Comparison of ENCODE assay signal across 8 cellular contexts in the genomic region with DNA sequence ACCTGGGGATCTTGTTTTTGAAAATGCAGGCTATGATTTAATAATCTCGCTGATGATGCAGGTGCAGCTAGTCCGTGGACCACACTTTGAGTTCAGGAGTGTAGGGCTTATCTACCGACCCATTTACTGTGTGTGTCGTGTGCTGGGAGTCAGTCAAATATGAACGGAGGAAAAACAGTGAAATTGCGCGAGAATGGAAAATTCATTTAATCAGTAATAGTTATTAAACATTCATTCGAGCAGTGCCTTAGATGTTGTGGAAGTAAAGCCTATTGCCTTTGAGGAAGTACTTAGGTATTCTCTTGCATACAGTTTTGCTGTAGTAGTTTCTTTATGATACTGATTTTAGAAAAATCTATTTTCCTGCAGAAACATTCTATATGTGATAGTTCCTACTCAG. TPM values are rescaled to one million over a fixed set of nuclear protein-coding genes. Genes with fewer than 3 reads are reported as not detected.
DNase-seq lines count a peak whose midpoint lies in the region; ATAC-seq and TF ChIP-seq lines count a peak whose summit lies in the region.

No MANE protein-coding gene starts in this region.

- CTCF ChIA-PET in SK-N-SH (lab: Yijun Ruan, JAX) (interaction anchor here (1.7 kb wide), 1 partner anchor 44 kb away, joined by 5 read pairs; no protein-coding TSS in a partner anchor), WTC11 (lab: Charles Lee) (interaction anchor here (0.6 to 1.9 kb wide), 2 partner anchors 18 to 55 kb away, joined by 3 to 5 read pairs; no protein-coding TSS in a partner anchor)

- peak overlapping the region; percentile 65 for H3K27ac Mint-ChIP-seq in WTC11

- H3K27me3 Mint-ChIP-seq in WTC11 (ENCODE audit: low read depth) = no peaks in the 10 kb centered on the region

- peaks cover 6% of the 10 kb centered on the region for H3K9me3 Mint-ChIP-seq in WTC11

- TF ChIP-seq CTCF in SK-N-SH (IDR thresholded peaks at IDR 0.05) (no peak), WTC11 (IDR thresholded peaks at IDR 0.05) (no peak)

- peaks cover 37% of the 10 kb centered on the region for H4K20me1 ChIP-seq in SK-N-SH (ENCODE audit: insufficient read depth)

- no peaks in the 10 kb centered on the region for H3K9me3 ChIP-seq in SK-N-SH
- H3K9me3 ChIP-seq in iPS-15b (ENCODE audit: control insufficient read depth, insufficient read depth, low read length) = no peaks in the 10 kb centered on the region
- no peaks in the 10 kb centered on the region for H3K9me3 ChIP-seq in stomach smooth muscle (ENCODE audit: control insufficient read depth in 2 of 2, low read length in 2 of 2)

- H3K4me2 ChIP-seq in SK-N-SH = peak overlapping the region; percentile 76

- H3K9me2 ChIP-seq in SK-N-SH = no peaks in the 10 kb centered on the region

- H3K27ac ChIP-seq in SK-N-SH (ENCODE audit: low read depth in 2 of 2, low read length in 1 of 2) (peak overlapping the region in 1 of 2 experiments; percentile 88; a peak in 2 of 4 replicates), stomach smooth muscle (ENCODE audit: low read length) (peak overlapping the region; percentile 90)

- WGBS in SK-N-SH (ENCODE audit: low lambda C conversion rate) = 2% methylated on average over 8 of the region's 8 CpGs

- H3K36me3 ChIP-seq in SK-N-SH (replicated peaks in 1 of 2; ENCODE audit: control insufficient read depth in 1 of 2, insufficient read depth in 2 of 2, low read length in 1 of 2) (peaks cover 0 to 8% of the 10 kb centered on the region in 2 experiments), iPS-15b (ENCODE audit: control insufficient read depth, insufficient read depth, low read length) (no peaks in the 10 kb centered on the region), stomach smooth muscle (ENCODE audit: control insufficient read depth in 2 of 2, insufficient read depth in 2 of 2, low read length in 2 of 2) (no peaks in the 10 kb centered on the region)

- no peak for TF ChIP-seq EP300 in SK-N-SH (IDR thresholded peaks at IDR 0.05; ENCODE audit: borderline replicate concordance in 1 of 2, low read depth in 1 of 2, low read length in 1 of 2)

- POLR2A ChIA-PET in SK-N-SH (lab: Yijun Ruan, JAX) (interaction anchor here (0.5 kb wide), 1 partner anchor 173 kb away, joined by 7 read pairs; no protein-coding TSS in a partner anchor), WTC11 (lab: Charles Lee) (no interaction called here)

- TF ChIP-seq RAD21 in SK-N-SH (IDR thresholded peaks at IDR 0.05; ENCODE audit: low read length) = no peak

- peak overlapping the region; percentile 84 for H2AFZ ChIP-seq in SK-N-SH (ENCODE audit: low read depth)

- peaks cover 6% of the 10 kb centered on the region; the same call in 1 of the 2 replicates for H3K36me3 Mint-ChIP-seq in WTC11

- no peak for ATAC-seq in SK-N-SH treated with all-trans-retinoic acid at 6 μM for 48 hours
- no peak for ATAC-seq in WTC11
- ATAC-seq in GM21825 (IDR thresholded peaks at IDR 0.05; ENCODE audit: unreplicated experiment) = no peak
- ATAC-seq in HG03342 (IDR thresholded peaks at IDR 0.05; ENCODE audit: unreplicated experiment) = no peak

- peaks cover 17 to 24% of the 10 kb centered on the region in 2 experiments; a peak in 3 of 4 replicates for H3K4me1 ChIP-seq in SK-N-SH (ENCODE audit: control insufficient read depth in 1 of 2, insufficient read depth in 2 of 2, low read depth in 1 of 2, low read length in 1 of 2)
- H3K4me1 ChIP-seq in iPS-15b (ENCODE audit: control insufficient read depth, insufficient read depth, low read length) = peaks cover 11% of the 10 kb centered on the region
- H3K4me1 ChIP-seq in stomach smooth muscle (ENCODE audit: control insufficient read depth, insufficient read depth, low read length) = peaks cover 13% of the 10 kb centered on the region

- peaks cover 24% of the 10 kb centered on the region for H3F3A ChIP-seq in SK-N-SH (replicated peaks; ENCODE audit: insufficient read depth)

- peaks cover 73% of the 10 kb centered on the region for H3K79me2 ChIP-seq in SK-N-SH (ENCODE audit: insufficient read depth)

- H3K4me3 ChIP-seq in SK-N-SH (ENCODE audit: low read depth in 2 of 2, low read length in 1 of 2) (peak overlapping the region; percentile 99 to 100), iPS-15b (ENCODE audit: low read depth, low read length) (peak overlapping the region; percentile 97), stomach smooth muscle (ENCODE audit: low read length in 2 of 2) (peak overlapping the region; percentile 98 to 100)

- no peaks in the 10 kb centered on the region for H3K27me3 ChIP-seq in SK-N-SH (ENCODE audit: insufficient read depth)
- no peaks in the 10 kb centered on the region for H3K27me3 ChIP-seq in iPS-15b (ENCODE audit: control insufficient read depth, insufficient read depth, low read length)
- no peaks in the 10 kb centered on the region for H3K27me3 ChIP-seq in stomach smooth muscle (ENCODE audit: control insufficient read depth in 1 of 2, insufficient read depth in 2 of 2, low read length in 2 of 2)

- H3K9ac ChIP-seq in SK-N-SH (peak overlapping the region; percentile 75), iPS-15b (ENCODE audit: low read depth, low read length) (peak overlapping the region; percentile 89), stomach smooth muscle (ENCODE audit: low read length in 2 of 2) (peak overlapping the region; percentile 96 to 97)

- H3K4me1 Mint-ChIP-seq in WTC11 = peaks cover 63% of the 10 kb centered on the region

- DNase-seq in SK-N-SH (no peak), WTC11 (ENCODE audit: low spot score) (no peak), mesenteric fat pad (ENCODE audit: low spot score) (no peak)

- H3K4me3 Mint-ChIP-seq in WTC11 = peak overlapping the region; percentile 96

TF ChIP-seq in SK-N-SH, 30 proteins besides CTCF, POLR2A, EP300 and RAD21 (continues in another document):
- TF ChIP-seq GATA2 (CRISPR knock-in tag; IDR thresholded peaks at IDR 0.05) = no peak
- no peak for TF ChIP-seq FOXJ3 (CRISPR knock-in tag; IDR thresholded peaks at IDR 0.05)
- TF ChIP-seq, protein P1, sequence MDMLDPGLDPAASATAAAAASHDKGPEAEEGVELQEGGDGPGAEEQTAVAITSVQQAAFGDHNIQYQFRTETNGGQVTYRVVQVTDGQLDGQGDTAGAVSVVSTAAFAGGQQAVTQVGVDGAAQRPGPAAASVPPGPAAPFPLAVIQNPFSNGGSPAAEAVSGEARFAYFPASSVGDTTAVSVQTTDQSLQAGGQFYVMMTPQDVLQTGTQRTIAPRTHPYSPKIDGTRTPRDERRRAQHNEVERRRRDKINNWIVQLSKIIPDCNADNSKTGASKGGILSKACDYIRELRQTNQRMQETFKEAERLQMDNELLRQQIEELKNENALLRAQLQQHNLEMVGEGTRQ (IDR thresholded peaks at IDR 0.05; ENCODE audit: borderline replicate concordance, low read depth, low read length) = no peak
- no peak for TF ChIP-seq GABPA (IDR thresholded peaks at IDR 0.05; ENCODE audit: low read depth)
- TF ChIP-seq, protein P2, sequence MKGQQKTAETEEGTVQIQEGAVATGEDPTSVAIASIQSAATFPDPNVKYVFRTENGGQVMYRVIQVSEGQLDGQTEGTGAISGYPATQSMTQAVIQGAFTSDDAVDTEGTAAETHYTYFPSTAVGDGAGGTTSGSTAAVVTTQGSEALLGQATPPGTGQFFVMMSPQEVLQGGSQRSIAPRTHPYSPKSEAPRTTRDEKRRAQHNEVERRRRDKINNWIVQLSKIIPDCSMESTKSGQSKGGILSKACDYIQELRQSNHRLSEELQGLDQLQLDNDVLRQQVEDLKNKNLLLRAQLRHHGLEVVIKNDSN (IDR thresholded peaks at IDR 0.05; ENCODE audit: borderline replicate concordance, low read depth) = no peak

TF ChIP-seq in SK-N-SH treated with all-trans-retinoic acid at 6 μM for 48 hours, 23 proteins besides CTCF, POLR2A, EP300 and RAD21 (continues in another document):
- TF ChIP-seq, protein P3, sequence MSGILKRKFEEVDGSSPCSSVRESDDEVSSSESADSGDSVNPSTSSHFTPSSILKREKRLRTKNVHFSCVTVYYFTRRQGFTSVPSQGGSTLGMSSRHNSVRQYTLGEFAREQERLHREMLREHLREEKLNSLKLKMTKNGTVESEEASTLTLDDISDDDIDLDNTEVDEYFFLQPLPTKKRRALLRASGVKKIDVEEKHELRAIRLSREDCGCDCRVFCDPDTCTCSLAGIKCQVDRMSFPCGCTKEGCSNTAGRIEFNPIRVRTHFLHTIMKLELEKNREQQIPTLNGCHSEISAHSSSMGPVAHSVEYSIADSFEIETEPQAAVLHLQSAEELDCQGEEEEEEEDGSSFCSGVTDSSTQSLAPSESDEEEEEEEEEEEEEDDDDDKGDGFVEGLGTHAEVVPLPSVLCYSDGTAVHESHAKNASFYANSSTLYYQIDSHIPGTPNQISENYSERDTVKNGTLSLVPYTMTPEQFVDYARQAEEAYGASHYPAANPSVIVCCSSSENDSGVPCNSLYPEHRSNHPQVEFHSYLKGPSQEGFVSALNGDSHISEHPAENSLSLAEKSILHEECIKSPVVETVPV (CRISPR knock-in tag; IDR thresholded peaks at IDR 0.05) = no peak
- TF ChIP-seq ZFP30 (CRISPR knock-in tag; IDR thresholded peaks at IDR 0.05) (no peak), ISL1 (CRISPR knock-in tag; IDR thresholded peaks at IDR 0.05) (no peak), BACH2 (CRISPR knock-in tag; IDR thresholded peaks at IDR 0.05; ENCODE audit: borderline replicate concordance) (no peak), CSDC2 (CRISPR knock-in tag; IDR thresholded peaks at IDR 0.05) (no peak), ZC3H10 (CRISPR knock-in tag; IDR thresholded peaks at IDR 0.05) (no peak)

TF ChIP-seq in WTC11, 78 proteins besides CTCF, POLR2A, EP300 and RAD21 (continues in another document):
- no peak for TF ChIP-seq TEAD1 (CRISPR knock-in tag; IDR thresholded peaks at IDR 0.05)
- no peak for TF ChIP-seq RELA (CRISPR knock-in tag; IDR thresholded peaks at IDR 0.05; ENCODE audit: borderline replicate concordance)
- TF ChIP-seq TCF7 (CRISPR knock-in tag; IDR thresholded peaks at IDR 0.05; ENCODE audit: low read depth) = no peak
- TF ChIP-seq JUN (CRISPR knock-in tag; IDR thresholded peaks at IDR 0.05) = no peak
- TF ChIP-seq FOXK1 (CRISPR knock-in tag; IDR thresholded peaks at IDR 0.05) = no peak
- TF ChIP-seq ATF1 (CRISPR knock-in tag; IDR thresholded peaks at IDR 0.05) = no peak
- TF ChIP-seq, protein P4, sequence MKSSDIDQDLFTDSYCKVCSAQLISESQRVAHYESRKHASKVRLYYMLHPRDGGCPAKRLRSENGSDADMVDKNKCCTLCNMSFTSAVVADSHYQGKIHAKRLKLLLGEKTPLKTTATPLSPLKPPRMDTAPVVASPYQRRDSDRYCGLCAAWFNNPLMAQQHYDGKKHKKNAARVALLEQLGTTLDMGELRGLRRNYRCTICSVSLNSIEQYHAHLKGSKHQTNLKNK (CRISPR knock-in tag; IDR thresholded peaks at IDR 0.05) = no peak

RNA-seq across cellular contexts. Expression of a gene that starts 0.7 kb away (rescaled TPM):
- polyA plus RNA-seq in SK-N-SH (2012; rRNA removed) = 2.3 and 2.6 TPM in 2 replicates
- 3.2 and 3.4 TPM in 2 replicates for polyA plus RNA-seq in SK-N-SH (2012; cell fraction: cytosol; rRNA removed)
- 2.1 and 2.8 TPM in 2 replicates for polyA plus RNA-seq in SK-N-SH (2012; cell fraction: nucleus; rRNA removed)
- 5.7 to 7.5 TPM (median 6.5 TPM) in 3 replicates for total RNA-seq in WTC11 (2021)
- 7.1 TPM for total RNA-seq in mesenteric fat pad
